1 cellular context compared by ENCODE assay signal in genomic region chr1:231829332-231829731, GRCh38.
TF ChIP-seq lines count a peak whose summit lies in the region.

No MANE protein-coding gene starts in this region.

TF ChIP-seq in GM23338, 12 proteins besides CTCF, POLR2A, EP300 and RAD21 (continued from another document):
- TF ChIP-seq ZNF462 (CRISPR knock-in tag; IDR thresholded peaks at IDR 0.05), result no peak
- no peak for TF ChIP-seq EZH2phosphoT487 (IDR thresholded peaks at IDR 0.05; ENCODE audit: unreplicated experiment)
- TF ChIP-seq, protein P1, sequence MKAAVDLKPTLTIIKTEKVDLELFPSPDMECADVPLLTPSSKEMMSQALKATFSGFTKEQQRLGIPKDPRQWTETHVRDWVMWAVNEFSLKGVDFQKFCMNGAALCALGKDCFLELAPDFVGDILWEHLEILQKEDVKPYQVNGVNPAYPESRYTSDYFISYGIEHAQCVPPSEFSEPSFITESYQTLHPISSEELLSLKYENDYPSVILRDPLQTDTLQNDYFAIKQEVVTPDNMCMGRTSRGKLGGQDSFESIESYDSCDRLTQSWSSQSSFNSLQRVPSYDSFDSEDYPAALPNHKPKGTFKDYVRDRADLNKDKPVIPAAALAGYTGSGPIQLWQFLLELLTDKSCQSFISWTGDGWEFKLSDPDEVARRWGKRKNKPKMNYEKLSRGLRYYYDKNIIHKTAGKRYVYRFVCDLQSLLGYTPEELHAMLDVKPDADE (IDR thresholded peaks at IDR 0.05), result no peak
- TF ChIP-seq EZH2 (IDR thresholded peaks at IDR 0.05; ENCODE audit: low read depth, unreplicated experiment), result no peak
- no peak for TF ChIP-seq POLR2AphosphoS5 (IDR thresholded peaks at IDR 0.05; ENCODE audit: low read depth)
- TF ChIP-seq NANOG (IDR thresholded peaks at IDR 0.05; ENCODE audit: borderline replicate concordance), result no peak
- TF ChIP-seq CREB1 (CRISPR knock-in tag; IDR thresholded peaks at IDR 0.05; ENCODE audit: low read depth), result no peak
